ENCODE assay signal across 11 cellular contexts in genomic region chr5:167294861-167295685, GRCh38.
DNase-seq lines count a peak whose midpoint lies in the region; ATAC-seq and TF ChIP-seq lines count a peak whose summit lies in the region.
"Had no signal": no experiment of that assay in that cellular context is flagged by ENCODE, and none has a peak within 500 bp of the region (broad histone marks: within the 10 kb centered on the region; RNA-seq: fewer than 3 reads in every experiment).

No MANE protein-coding gene starts in this region.

- POLR2A ChIA-PET in BJ (lab: Charles Lee) = interaction anchor here (0.6 kb wide), 1 partner anchor 978 kb away, joined by 27 read pairs; no protein-coding TSS in a partner anchor
- POLR2A ChIA-PET in PC-3 (lab: Charles Lee; ENCODE audit: unreplicated experiment) = no interaction called here

- H3K36me3 ChIP-seq in BJ (ENCODE audit: control insufficient read depth, insufficient read depth, low read length) (no peaks in the 10 kb centered on the region), PC-3 (ENCODE audit: low read depth, low read length) (no peaks in the 10 kb centered on the region), mucosa of descending colon (ENCODE audit: low read depth) (no peaks in the 10 kb centered on the region)
- H3K36me3 ChIP-seq: gastrocnemius medialis had no signal

- no peaks in the 10 kb centered on the region for H3F3A ChIP-seq in PC-3 (ENCODE audit: low read length, unreplicated experiment)

- H3K27ac ChIP-seq in PC-3 (ENCODE audit: low read length) = peak overlapping the region; percentile 47
- H3K27ac ChIP-seq: gastrocnemius medialis had no signal

- H3K4me3 ChIP-seq in BJ (ENCODE audit: low read depth, low read length) (no peak overlapping the region), PC-3 (ENCODE audit: low read length) (0 out of 2 replicates have a peak overlapping the region, but pooled peaks have one; percentile 1), mucosa of descending colon (no peak overlapping the region)
- H3K4me3 ChIP-seq: gastrocnemius medialis had no signal

- no peaks in the 10 kb centered on the region for H3K9me3 ChIP-seq in PC-3 (ENCODE audit: low read length)
- no peaks in the 10 kb centered on the region for H3K9me3 ChIP-seq in mucosa of descending colon
- H3K9me3 ChIP-seq: gastrocnemius medialis had no signal

- H3K4me2 ChIP-seq in PC-3 (ENCODE audit: low read length) = peak overlapping the region; percentile 12

- H3K4me1 ChIP-seq in PC-3 (ENCODE audit: insufficient read depth, low read length) (peaks cover 16% of the 10 kb centered on the region), mucosa of descending colon (ENCODE audit: low read depth) (peaks cover 14% of the 10 kb centered on the region)
- H3K4me1 ChIP-seq: gastrocnemius medialis had no signal

- no peaks in the 10 kb centered on the region for H3K9me2 ChIP-seq in PC-3 (replicated peaks; ENCODE audit: low read length)

- intact Hi-C loops in PC-3 (cut with micrococcal nuclease) = no loop called here
- intact Hi-C loops in mucosa of descending colon (cut with DNase I, micrococcal nuclease) = no loop called here
- intact Hi-C loops in Right ventricle myocardium superior (cut with DNase I) = no loop called here

- H3K9ac ChIP-seq in PC-3 (ENCODE audit: low read length) = no peak overlapping the region

- H3K27me3 ChIP-seq in BJ (ENCODE audit: control insufficient read depth, insufficient read depth, low read length) = no peaks in the 10 kb centered on the region
- H3K27me3 ChIP-seq in PC-3 (ENCODE audit: low read length) = no peaks in the 10 kb centered on the region
- H3K27me3 ChIP-seq: gastrocnemius medialis had no signal

- no peaks in the 10 kb centered on the region for H3K79me2 ChIP-seq in PC-3 (ENCODE audit: low read length)

- H2AFZ ChIP-seq in PC-3 (ENCODE audit: low read length) = no peak overlapping the region

- H4K20me1 ChIP-seq in PC-3 (ENCODE audit: low read length) = no peaks in the 10 kb centered on the region

- ATAC-seq in PC-3 (peak; percentile 48), mucosa of descending colon (peak; percentile 94), GM18498 (IDR thresholded peaks at IDR 0.05; ENCODE audit: unreplicated experiment) (no peak), GM18873 (IDR thresholded peaks at IDR 0.05; ENCODE audit: low FRiP score, unreplicated experiment) (no peak), Right ventricle myocardium superior (ENCODE audit: poor library complexity) (no peak)
- ATAC-seq: gastrocnemius medialis had no signal

- DNase-seq in BJ (ENCODE audit: low read depth) (peak; percentile 97), PC-3 (peak; percentile 57), epidermal melanocyte (ENCODE audit: insufficient read length, low spot score) (peak; percentile 82), mucosa of descending colon (peak in 2 of 3 donors; percentile 41 to 52), Right ventricle myocardium superior (no peak), GM19238 (ENCODE audit: insufficient read length, low spot score) (no peak)
- DNase-seq: gastrocnemius medialis; GOT3; stimulated activated CD4-positive, alpha-beta T cell treated with anti-CD3 and anti-CD28 coated beads, Interleukin-1b, Interleukin-23, amount 100 ng/mL, for 48 hours had no signal

- no peak for TF ChIP-seq CTCF in BJ (IDR thresholded peaks at IDR 0.05; ENCODE audit: insufficient read depth, low read depth, low read length)
- TF ChIP-seq CTCF in PC-3 (conservative IDR thresholded peaks at IDR 0.05; ENCODE audit: low read depth, low read length) = no peak
- no peak for TF ChIP-seq CTCF in mucosa of descending colon (IDR thresholded peaks at IDR 0.05)

- CTCF ChIA-PET in BJ (lab: Yijun Ruan, JAX) = interaction anchor here (1.2 kb wide), 1 partner anchor 15 kb away, joined by 3 read pairs; no protein-coding TSS in a partner anchor
- CTCF ChIA-PET in PC-3 (lab: Charles Lee) = no interaction called here

- BruUV-seq in PC-3 (replicated peaks; lab: Mats Ljungman, UMichigan) = no TSS peak

Comparison
In these comparisons a context has a peak if more than half of its experiments do, and no peak if none do; other contexts are left out.
1. DNase-seq: peak in BJ (single experiment), PC-3 (single experiment), epidermal melanocyte (single experiment) and mucosa of descending colon (2 of 3); none in Right ventricle myocardium superior (single experiment) and GM19238 (single experiment).
2. ATAC-seq: peak in PC-3 (single experiment) and mucosa of descending colon (single experiment); none in GM18498 (single experiment), GM18873 (single experiment) and Right ventricle myocardium superior (single experiment).